Comparison of ENCODE assay signal across 23 cellular contexts in the genomic region with DNA sequence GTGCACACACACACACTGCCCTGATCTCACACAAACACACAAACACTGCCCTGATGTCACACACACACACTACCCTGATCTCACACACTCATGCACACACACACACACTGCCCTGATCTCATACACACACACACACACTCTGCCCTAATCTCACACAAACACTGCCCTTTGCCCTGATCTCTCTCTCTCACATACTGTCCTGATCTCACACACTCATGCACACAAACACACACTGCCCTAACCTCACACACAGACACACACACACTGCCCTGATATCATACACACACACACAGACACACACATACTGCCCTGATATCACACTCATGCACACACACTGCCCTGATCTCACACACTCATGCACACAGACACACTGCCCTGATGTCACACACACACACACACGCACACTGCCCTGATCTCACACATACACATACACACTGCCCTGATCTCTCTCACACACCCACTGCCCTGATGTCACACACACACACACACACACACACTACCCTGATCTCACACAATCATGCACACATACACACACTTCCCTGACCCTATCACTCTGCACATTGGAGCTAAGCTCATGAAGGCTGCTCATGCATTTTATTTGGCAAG.
A peak's percentile ranks its signal among the peaks of the same experiment; 100 is the strongest.
DNase-seq lines count a peak whose midpoint lies in the region; ATAC-seq, FAIRE-seq and TF ChIP-seq lines count a peak whose summit lies in the region.
"Had no signal": no experiment of that assay in that cellular context is flagged by ENCODE, and none has a peak within 500 bp of the region (broad histone marks: within the 10 kb centered on the region; RNA-seq: fewer than 3 reads in every experiment).

No MANE protein-coding gene starts in this region.

- no peak overlapping the region for H4K91ac ChIP-seq in H1 (replicated peaks; ENCODE audit: insufficient read length, low read length)

- TF ChIP-seq POLR2A in H1 (IDR thresholded peaks at IDR 0.05; ENCODE audit: control extremely low read depth in 1 of 2, low read depth in 2 of 2, low read length in 2 of 2) (no peak), vagina (IDR thresholded peaks at IDR 0.05) (no peak)

- no peak overlapping the region for H3K18ac ChIP-seq in H1 (ENCODE audit: extremely low read depth, low read length)

- no peak overlapping the region; the same call in 1 of the 2 replicates for H4K8ac ChIP-seq in H1 (ENCODE audit: extremely low read depth, insufficient read depth, low read length)

- peaks cover 16 to 34% (median 27%) of the 10 kb centered on the region in 4 experiments for H3K27me3 ChIP-seq in H1 (replicated peaks in 1 of 4; ENCODE audit: control insufficient read depth in 3 of 4, extremely low read depth in 1 of 4, insufficient read depth in 3 of 4, low read length in 3 of 4)
- no peaks in the 10 kb centered on the region for H3K27me3 ChIP-seq in vagina
- H3K27me3 ChIP-seq in MG63: no peaks in the 10 kb centered on the region
- no peaks in the 10 kb centered on the region for H3K27me3 ChIP-seq in SK-N-SH (ENCODE audit: insufficient read depth)

- H3K23me2 ChIP-seq in H1 (ENCODE audit: low read depth, low read length): peaks cover 9% of the 10 kb centered on the region; the same call in 1 of the 2 replicates

- no peak for FAIRE-seq in H1 (lab: Jason Lieb, UNC)
- FAIRE-seq: GM12878, GM19239 had no signal

- H2BK20ac ChIP-seq in H1 (ENCODE audit: low read length): no peak overlapping the region

- no peak for DNase-seq in stimulated activated naive CD8-positive, alpha-beta T cell treated with anti-CD3 and anti-CD28 coated beads, Interleukin-15, Interleukin-2, amounts not matched to agents 100 U/mL and 50 U/mL, for 24 hours
- DNase-seq in stimulated activated naive CD8-positive, alpha-beta T cell treated with anti-CD3 and anti-CD28 coated beads, Interleukin-15, amount 100 ng/mL, for 72 hours: no peak
- DNase-seq in H1 (ENCODE audit: low read depth in 1 of 2, low spot score in 2 of 2) (no peak), mesenteric fat pad (ENCODE audit: low spot score) (peak; percentile 12), vagina (ENCODE audit: extremely low spot score in 2 of 2) (peak; percentile 74 to 81), MG63 (no peak), SK-N-SH (no peak), putamen (ENCODE audit: low spot score) (no peak)
- DNase-seq: CD8-positive, alpha-beta memory T cell; DMS53; EL; Karpas-422; NCI-H1048; NCI-H1436 treated with DMSO at 0.1 percent for 48 hours; NCI-H2029; NCI-H2171; NCI-H446 treated with DMSO at 0.1 percent for 48 hours had no signal

- WGBS in H1 (ENCODE audit: extremely low coverage in 1 of 2, insufficient coverage in 1 of 2, insufficient read length in 1 of 2, insufficient replicate concordance in 2 of 2, low coverage in 1 of 2, low lambda C conversion rate in 2 of 2, missing lambda C conversion rate in 1 of 2), 2 experiments: 89% methylated on average over 1 of the region's 1 CpG; no CpG with 5 or more reads in 1 of the 2 experiments
- WGBS in SK-N-SH (ENCODE audit: low lambda C conversion rate): 36% methylated on average over 1 of the region's 1 CpG

- H3K36me3 ChIP-seq in H1 (ENCODE audit: control insufficient read depth in 2 of 4, insufficient read depth in 4 of 4, low read length in 3 of 4) (peaks cover 0 to 4% (median 0%) of the 10 kb centered on the region in 4 experiments; a peak in 1 of 8 replicates), vagina (no peaks in the 10 kb centered on the region), MG63 (no peaks in the 10 kb centered on the region), SK-N-SH (replicated peaks in 1 of 2; ENCODE audit: control insufficient read depth in 1 of 2, insufficient read depth in 2 of 2, low read length in 1 of 2) (no peaks in the 10 kb centered on the region)
- H3K36me3 ChIP-seq: BLaER1 treated with 17β-estradiol and CSF1 and Interleukin-3, amounts not matched to agents 10 nM and 100 nM had no signal

- no peaks in the 10 kb centered on the region for H3K4me1 Mint-ChIP-seq in stimulated activated naive CD8-positive, alpha-beta T cell treated with anti-CD3 and anti-CD28 coated beads, Interleukin-15, amount 100 ng/mL, for 72 hours
- H3K4me1 Mint-ChIP-seq: GM23338 had no signal

- H3F3A ChIP-seq in SK-N-SH (replicated peaks; ENCODE audit: insufficient read depth): no peaks in the 10 kb centered on the region

- peak overlapping the region; percentile 80 for H3K56ac ChIP-seq in H1 (replicated peaks; ENCODE audit: insufficient read length, low read depth, low read length)

- TF ChIP-seq RAD21 in H1 (IDR thresholded peaks at IDR 0.05 in 1 of 2, conservative IDR thresholded peaks at IDR 0.05 in 1 of 2; ENCODE audit: low read depth in 2 of 2, low read length in 2 of 2) (no peak), SK-N-SH (IDR thresholded peaks at IDR 0.05; ENCODE audit: low read length) (no peak)

- H3K4me2 ChIP-seq in H1 (ENCODE audit: insufficient read depth in 1 of 2, low read depth in 2 of 2, low read length in 2 of 2) (no peak overlapping the region), SK-N-SH (no peak overlapping the region)
- H3K4me2 ChIP-seq: GM23338 had no signal

- CTCF ChIA-PET in H1 (lab: Charles Lee; ENCODE audit: partially characterized antibody): interaction anchor here (0.6 kb wide), 1 partner anchor 49 kb away, joined by 3 read pairs; no protein-coding TSS in a partner anchor
- CTCF ChIA-PET in SK-N-SH (lab: Yijun Ruan, JAX): no interaction called here

- peak overlapping the region; percentile 15 for H3K4ac ChIP-seq in H1 (replicated peaks; ENCODE audit: insufficient read length, low read depth, low read length)

- no peak for TF ChIP-seq EP300 in H1 (IDR thresholded peaks at IDR 0.05; ENCODE audit: borderline replicate concordance in 1 of 2, low read depth in 2 of 2, low read length in 2 of 2)
- no peak for TF ChIP-seq EP300 in SK-N-SH (IDR thresholded peaks at IDR 0.05; ENCODE audit: borderline replicate concordance in 1 of 2, low read depth in 1 of 2, low read length in 1 of 2)

- no peaks in the 10 kb centered on the region for H3K9me3 Mint-ChIP-seq in stimulated activated naive CD8-positive, alpha-beta T cell treated with anti-CD3 and anti-CD28 coated beads, Interleukin-15, amount 100 ng/mL, for 72 hours
- H3K9me3 Mint-ChIP-seq: GM23338, IgD-negative memory B cell had no signal

- H3K9ac ChIP-seq in H1 (replicated peaks in 1 of 4; ENCODE audit: extremely low read depth in 1 of 4, low read depth in 3 of 4, low read length in 3 of 4) (no peak overlapping the region), SK-N-SH (no peak overlapping the region)
- H3K9ac ChIP-seq: BLaER1 treated with 17β-estradiol and CSF1 and Interleukin-3, amounts not matched to agents 10 nM and 100 nM had no signal

- H3K27ac ChIP-seq in H1 (ENCODE audit: low read depth, low read length) (no peak overlapping the region), vagina (no peak overlapping the region), SK-N-SH (ENCODE audit: low read depth in 2 of 2, low read length in 1 of 2) (no peak overlapping the region)
- H3K27ac ChIP-seq: BLaER1 treated with 17β-estradiol and CSF1 and Interleukin-3, amounts not matched to agents 10 nM and 100 nM had no signal

- H3K9me3 ChIP-seq in H1 (ENCODE audit: insufficient read depth in 2 of 2, low read depth in 1 of 2, low read length in 1 of 2) (no peaks in the 10 kb centered on the region), vagina (no peaks in the 10 kb centered on the region), MG63 (no peaks in the 10 kb centered on the region), SK-N-SH (no peaks in the 10 kb centered on the region; the same call in 1 of the 2 replicates)

- H3K14ac ChIP-seq in H1 (ENCODE audit: insufficient read length): no peak overlapping the region

- H2BK120ac ChIP-seq in H1 (replicated peaks; ENCODE audit: low read depth, low read length): no peak overlapping the region

- no peaks in the 10 kb centered on the region for H3K9me2 ChIP-seq in SK-N-SH

- POLR2A ChIA-PET in H1 (lab: Charles Lee; ENCODE audit: partially characterized antibody): no interaction called here
- POLR2A ChIA-PET in SK-N-SH (lab: Yijun Ruan, JAX): no interaction called here

- H2BK15ac ChIP-seq in H1 (ENCODE audit: low read length): 0 out of 2 replicates have a peak overlapping the region, but pooled peaks have one; percentile 14

- no peak for TF ChIP-seq CTCF in H1 (IDR thresholded peaks at IDR 0.05; ENCODE audit: control extremely low read depth in 1 of 3, insufficient read depth in 1 of 3, low read depth in 1 of 3, low read length in 3 of 3)
- no peak for TF ChIP-seq CTCF in vagina (IDR thresholded peaks at IDR 0.05)
- TF ChIP-seq CTCF in SK-N-SH (IDR thresholded peaks at IDR 0.05): no peak

- no peak overlapping the region for H3K23ac ChIP-seq in H1 (ENCODE audit: insufficient read length)

- no peak overlapping the region; the same call in 1 of the 2 replicates for H2AK5ac ChIP-seq in H1 (ENCODE audit: low read depth, low read length)

- no peak overlapping the region for H2AFZ ChIP-seq in H1 (ENCODE audit: low read length)
- H2AFZ ChIP-seq in SK-N-SH (ENCODE audit: low read depth): no peak overlapping the region
- H2AFZ ChIP-seq: GM23338 had no signal

- H3K4me1 ChIP-seq in H1 (replicated peaks in 1 of 4; ENCODE audit: control insufficient read depth in 3 of 4, insufficient read depth in 4 of 4, low read length in 3 of 4): no peaks in the 10 kb centered on the region
- no peaks in the 10 kb centered on the region for H3K4me1 ChIP-seq in vagina
- H3K4me1 ChIP-seq in SK-N-SH (ENCODE audit: control insufficient read depth in 1 of 2, insufficient read depth in 2 of 2, low read depth in 1 of 2, low read length in 1 of 2): no peaks in the 10 kb centered on the region; a peak in 1 of 4 replicates

- H3K27me3 Mint-ChIP-seq in stimulated activated naive CD8-positive, alpha-beta T cell treated with anti-CD3 and anti-CD28 coated beads, Interleukin-15, amount 100 ng/mL, for 72 hours: peaks cover 19% of the 10 kb centered on the region

- no peak overlapping the region for H2BK5ac ChIP-seq in H1 (ENCODE audit: low read depth, low read length)

- H4K5ac ChIP-seq in H1 (ENCODE audit: insufficient read length, low read depth, low read length): no peak overlapping the region

- H2BK12ac ChIP-seq in H1 (ENCODE audit: low read depth, low read length): peak overlapping the region; percentile 4; the same call in 1 of the 2 replicates

- no peak overlapping the region for H3K27ac Mint-ChIP-seq in stimulated activated naive CD8-positive, alpha-beta T cell treated with anti-CD3 and anti-CD28 coated beads, Interleukin-15, amount 100 ng/mL, for 72 hours
- H3K27ac Mint-ChIP-seq: CD8-positive, alpha-beta memory T cell; GM23338; IgD-negative memory B cell had no signal

- H3K4me3 Mint-ChIP-seq in stimulated activated naive CD8-positive, alpha-beta T cell treated with anti-CD3 and anti-CD28 coated beads, Interleukin-15, amount 100 ng/mL, for 72 hours: no peak overlapping the region
- H3K4me3 Mint-ChIP-seq: CD8-positive, alpha-beta memory T cell; GM23338; IgD-negative memory B cell had no signal

- no peaks in the 10 kb centered on the region for H3K79me1 ChIP-seq in H1 (ENCODE audit: low read depth, low read length)

- H4K20me1 ChIP-seq in H1 (replicated peaks in 1 of 2; ENCODE audit: control insufficient read depth in 1 of 2, insufficient read depth in 2 of 2, low read length in 2 of 2): peaks cover 2 to 5% of the 10 kb centered on the region in 2 experiments
- H4K20me1 ChIP-seq in SK-N-SH (ENCODE audit: insufficient read depth): no peaks in the 10 kb centered on the region

- intact Hi-C loops in vagina (cut with DNase I): no loop called here

- peak; percentile 10 for ATAC-seq in stimulated activated naive CD8-positive, alpha-beta T cell treated with anti-CD3 and anti-CD28 coated beads, Interleukin-15, Interleukin-2, amounts not matched to agents 100 U/mL and 50 U/mL, for 24 hours
- no peak for ATAC-seq in stimulated activated naive CD8-positive, alpha-beta T cell treated with anti-CD3 and anti-CD28 coated beads, Interleukin-15, amount 100 ng/mL, for 72 hours
- ATAC-seq: GM12878, GM23338, Right ventricle myocardium inferior had no signal

- H3K4me3 ChIP-seq in H1 (ENCODE audit: extremely low read depth in 1 of 4, insufficient read depth in 2 of 4, low read depth in 3 of 4, low read length in 4 of 4) (no peak overlapping the region), vagina (no peak overlapping the region), MG63 (no peak overlapping the region), SK-N-SH (ENCODE audit: low read depth in 2 of 2, low read length in 1 of 2) (no peak overlapping the region)
- H3K4me3 ChIP-seq: BLaER1 treated with 17β-estradiol and CSF1 and Interleukin-3, amounts not matched to agents 10 nM and 100 nM; GM12878; GM23338 had no signal

- H3K79me2 ChIP-seq in H1 (ENCODE audit: control insufficient read depth in 1 of 2, insufficient read depth in 2 of 2, low read length in 2 of 2) (no peaks in the 10 kb centered on the region), SK-N-SH (ENCODE audit: insufficient read depth) (no peaks in the 10 kb centered on the region)

Comparison
In these comparisons a context has a peak if more than half of its experiments do, and no peak if none do; other contexts are left out.
1. DNase-seq: peak in mesenteric fat pad (single experiment) and vagina (2 of 2); none in stimulated activated naive CD8-positive, alpha-beta T cell treated with anti-CD3 and anti-CD28 coated beads, Interleukin-15, Interleukin-2, amounts not matched to agents 100 U/mL and 50 U/mL, for 24 hours (single experiment), stimulated activated naive CD8-positive, alpha-beta T cell treated with anti-CD3 and anti-CD28 coated beads, Interleukin-15, amount 100 ng/mL, for 72 hours (0 of 2), H1 (0 of 2), MG63 (single experiment), SK-N-SH (single experiment) and putamen (single experiment).